ENCODE assay signal across 28 cellular contexts in the genomic region with DNA sequence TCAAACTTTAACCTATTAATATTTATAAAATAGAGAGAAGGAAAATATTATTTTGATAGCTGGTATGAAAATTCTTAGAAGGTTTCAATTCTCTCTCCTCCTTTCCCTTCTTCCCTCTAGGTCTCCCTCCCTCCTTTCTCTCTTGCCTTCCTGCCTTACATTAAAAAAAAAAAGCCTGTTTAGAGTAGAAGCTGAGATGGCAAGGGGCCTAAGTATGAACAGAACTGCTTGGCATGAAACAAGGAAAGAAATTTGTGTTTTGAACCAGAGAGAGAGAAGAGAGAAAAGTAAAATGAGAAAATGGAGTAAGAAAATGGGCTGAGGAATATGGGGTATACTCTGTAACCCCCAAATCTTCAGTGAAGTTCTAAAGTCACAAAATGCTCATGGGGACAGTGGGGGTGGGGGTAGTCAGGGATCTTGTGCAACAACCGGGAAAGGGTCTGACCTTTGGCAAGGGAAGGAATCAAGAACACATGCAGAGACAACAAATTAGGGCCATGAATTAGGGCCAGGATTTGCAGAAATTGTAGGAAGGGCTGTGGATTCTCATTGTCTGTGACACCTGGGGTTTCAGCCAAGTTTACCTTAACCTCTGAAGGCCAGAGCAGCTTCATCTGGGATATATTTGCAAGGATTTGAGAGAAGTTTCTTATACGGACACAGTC. TPM values are rescaled to one million over a fixed set of nuclear protein-coding genes. Genes with fewer than 3 reads are reported as not detected.
DNase-seq lines count a peak whose midpoint lies in the region; ATAC-seq and TF ChIP-seq lines count a peak whose summit lies in the region.
"Had no signal": no experiment of that assay in that cellular context is flagged by ENCODE, and none has a peak within 500 bp of the region (broad histone marks: within the 10 kb centered on the region; RNA-seq: fewer than 3 reads in every experiment).

No MANE protein-coding gene starts in this region.

- no peak for TF ChIP-seq POLR2A in transverse colon (IDR thresholded peaks at IDR 0.05)

- H3K4me1 ChIP-seq in GM23338 (ENCODE audit: insufficient read depth) (peaks cover 11% of the 10 kb centered on the region; the same call in 1 of the 2 replicates), endodermal cell (ENCODE audit: control insufficient read depth, insufficient read depth, low read length) (no peaks in the 10 kb centered on the region), transverse colon (no peaks in the 10 kb centered on the region)
- H3K4me1 ChIP-seq: prostate gland, vagina had no signal

- no peaks in the 10 kb centered on the region for H3K9me3 ChIP-seq in endodermal cell (ENCODE audit: control insufficient read depth, low read length)
- no peaks in the 10 kb centered on the region for H3K9me3 ChIP-seq in transverse colon
- H3K9me3 ChIP-seq: prostate gland, vagina had no signal

- no peak for ATAC-seq in GM23338
- no peak for ATAC-seq in GM18868 (IDR thresholded peaks at IDR 0.05; ENCODE audit: unreplicated experiment)
- ATAC-seq in GM21367 (IDR thresholded peaks at IDR 0.05; ENCODE audit: unreplicated experiment), result no peak
- ATAC-seq: activated T-helper 17 cell treated with anti-CD3 and anti-CD28 coated beads, Interleukin-2, amount 50 U/mL, for 72 hours; K562 had no signal

- H3K36me3 ChIP-seq in GM23338 (ENCODE audit: insufficient read depth) (no peaks in the 10 kb centered on the region), endodermal cell (ENCODE audit: control insufficient read depth, insufficient read depth, low read length) (no peaks in the 10 kb centered on the region), transverse colon (no peaks in the 10 kb centered on the region)
- H3K36me3 ChIP-seq: prostate gland, vagina had no signal

- no peaks in the 10 kb centered on the region for H3K79me2 ChIP-seq in GM23338 (replicated peaks; ENCODE audit: insufficient read depth)

- no peaks in the 10 kb centered on the region for H3K36me3 Mint-ChIP-seq in GM23338 (ENCODE audit: low read depth)
- H3K36me3 Mint-ChIP-seq in endodermal cell (ENCODE audit: low read depth), result no peaks in the 10 kb centered on the region
- no peaks in the 10 kb centered on the region for H3K36me3 Mint-ChIP-seq in nephron (ENCODE audit: low read depth)
- H3K36me3 Mint-ChIP-seq: activated naive CD8-positive, alpha-beta T cell; WTC11 had no signal

- no peak overlapping the region for H2AFZ ChIP-seq in GM23338

- H3K4me2 ChIP-seq in GM23338, result no peak overlapping the region

- H3K4me3 Mint-ChIP-seq in GM23338, result no peak overlapping the region
- H3K4me3 Mint-ChIP-seq in endodermal cell, result no peak overlapping the region
- peak overlapping the region in 2 of 3 experiments; percentile 0 to 3 for H3K4me3 Mint-ChIP-seq in nephron
- H3K4me3 Mint-ChIP-seq: activated naive CD8-positive, alpha-beta T cell; activated T-helper 17 cell treated with anti-CD3 and anti-CD28 coated beads, Interleukin-2, amount 50 U/mL, for 72 hours; CD4-positive, alpha-beta T cell; neural crest cell had no signal

- no peaks in the 10 kb centered on the region for H3K27me3 ChIP-seq in GM23338 (ENCODE audit: insufficient read depth)
- H3K27me3 ChIP-seq in endodermal cell (ENCODE audit: control insufficient read depth, insufficient read depth, low read length, poor library complexity, severe bottlenecking), result no peaks in the 10 kb centered on the region
- H3K27me3 ChIP-seq in transverse colon, result no peaks in the 10 kb centered on the region
- H3K27me3 ChIP-seq: vagina had no signal

- peaks cover 26% of the 10 kb centered on the region for H3K4me1 Mint-ChIP-seq in GM23338
- H3K4me1 Mint-ChIP-seq in endodermal cell, result peaks cover 18% of the 10 kb centered on the region
- H3K4me1 Mint-ChIP-seq in nephron, result peaks cover 56% of the 10 kb centered on the region
- H3K4me1 Mint-ChIP-seq: activated T-helper 17 cell treated with anti-CD3 and anti-CD28 coated beads, Interleukin-2, amount 50 U/mL, for 72 hours had no signal

- H3K4me3 ChIP-seq in GM23338 (no peak overlapping the region), endodermal cell (ENCODE audit: low read length) (no peak overlapping the region), transverse colon (no peak overlapping the region), coronary artery (no peak overlapping the region)
- H3K4me3 ChIP-seq: dorsolateral prefrontal cortex, K562, prostate gland, vagina had no signal

- DNase-seq in GM23338 (ENCODE audit: low spot score) (no peak), endodermal cell (no peak), transverse colon (no peak), coronary artery (ENCODE audit: low spot score) (no peak)
- DNase-seq: activated CD8-positive, alpha-beta memory T cell treated with anti-CD3 and anti-CD28 coated beads, Interleukin-2, amount 50 U/mL, for 4 hours; CD4-positive, alpha-beta T cell; dorsolateral prefrontal cortex; EL; MM.1S; NCI-H1417; NCI-H2081; NCI-H345; substantia nigra; T-helper 9 cell had no signal

- TF ChIP-seq EP300 in transverse colon (IDR thresholded peaks at IDR 0.05; ENCODE audit: low read depth), result no peak

- H3K27ac ChIP-seq in GM23338 (ENCODE audit: low read depth) (no peak overlapping the region), endodermal cell (ENCODE audit: low read depth, low read length) (no peak overlapping the region), transverse colon (peak overlapping the region; percentile 47 to 78 (median 60)), coronary artery (no peak overlapping the region)
- H3K27ac ChIP-seq: dorsolateral prefrontal cortex, prostate gland, vagina had no signal

- H3K27me3 Mint-ChIP-seq in GM23338 (ENCODE audit: insufficient read depth, low read depth, poor library complexity) (peaks cover 3% of the 10 kb centered on the region), endodermal cell (ENCODE audit: insufficient read depth) (no peaks in the 10 kb centered on the region), nephron (ENCODE audit: low read depth) (peaks cover 4% of the 10 kb centered on the region)
- H3K27me3 Mint-ChIP-seq: CD4-positive, alpha-beta T cell had no signal

- H3K9me2 ChIP-seq in GM23338 (ENCODE audit: insufficient read depth), result no peaks in the 10 kb centered on the region

- WGBS in endodermal cell (ENCODE audit: insufficient coverage in 1 of 2, insufficient read length in 1 of 2), 2 experiments, result 85% methylated on average over 2 of the region's 2 CpGs; no CpG with 5 or more reads in 1 of the 2 experiments
- 65% methylated on average over 2 of the region's 2 CpGs; no CpG with 5 or more reads in 1 of the 2 donors for WGBS in transverse colon (ENCODE audit: low coverage in 1 of 2), 2 donors

- in situ Hi-C loops in transverse colon (cut with MboI; ENCODE audit: low pct_ligation_motif_present in 1 of 4, low pct_unique_long_range_greater_than_20kb in 1 of 4, low sequenced_read_pairs in 3 of 4), result no loop called here

- H4K20me1 ChIP-seq in GM23338 (replicated peaks; ENCODE audit: insufficient read depth), result no peaks in the 10 kb centered on the region

- no peaks in the 10 kb centered on the region for H3F3A ChIP-seq in GM23338 (replicated peaks; ENCODE audit: low read depth)

- H3K9me3 Mint-ChIP-seq in GM23338 (no peaks in the 10 kb centered on the region), endodermal cell (no peaks in the 10 kb centered on the region), nephron (no peaks in the 10 kb centered on the region)
- H3K9me3 Mint-ChIP-seq: activated T-helper 17 cell treated with anti-CD3 and anti-CD28 coated beads, Interleukin-2, amount 50 U/mL, for 72 hours; CD4-positive, alpha-beta T cell; HFFc6; neural crest cell; WTC11 had no signal

- H3K27ac Mint-ChIP-seq in GM23338 (peak overlapping the region; percentile 62; the same call in 1 of the 2 replicates), endodermal cell (peak overlapping the region; percentile 0), nephron (peak overlapping the region; percentile 76 to 95 (median 90))
- H3K27ac Mint-ChIP-seq: activated naive CD8-positive, alpha-beta T cell; activated T-helper 17 cell treated with anti-CD3 and anti-CD28 coated beads, Interleukin-2, amount 50 U/mL, for 72 hours; CD4-positive, alpha-beta T cell had no signal

- intact Hi-C loops in transverse colon (cut with DNase I; ENCODE audit: low total_unique reads), result no loop called here

- no peak overlapping the region for H3K9ac ChIP-seq in endodermal cell (ENCODE audit: extremely low read depth, low read length, poor library complexity, severe bottlenecking)

- TF ChIP-seq CTCF in GM23338 (conservative IDR thresholded peaks at IDR 0.05; ENCODE audit: low read depth in 2 of 2), result no peak
- TF ChIP-seq CTCF in endodermal cell (conservative IDR thresholded peaks at IDR 0.05), result no peak
- no peak for TF ChIP-seq CTCF in nephron (IDR thresholded peaks at IDR 0.05; ENCODE audit: unreplicated experiment in 3 of 3)
- TF ChIP-seq CTCF in transverse colon (IDR thresholded peaks at IDR 0.05), result no peak
- no peak for TF ChIP-seq CTCF in coronary artery (IDR thresholded peaks at IDR 0.05)

TF ChIP-seq in GM23338, 12 proteins besides CTCF, POLR2A, EP300 and RAD21 (continues in another document):
- TF ChIP-seq CREB1 (CRISPR knock-in tag; IDR thresholded peaks at IDR 0.05; ENCODE audit: low read depth), result no peak
- no peak for TF ChIP-seq STAT1 (IDR thresholded peaks at IDR 0.05; ENCODE audit: unreplicated experiment)

RNA-seq across cellular contexts. Expression of gene SUPT20HL2, which starts 30.6 kb away (rescaled TPM):
- total RNA-seq in GM23338 (2014; rRNA removed; shearing (Covaris generic)), result not detected in 2 replicates
- 0.08 TPM in 1 of 2 replicates, not detected in the other for polyA plus RNA-seq in GM23338 (2016; fragmentation: Nextera tagmentation; extraction: Ambion mirVana)
- total RNA-seq in endodermal cell (not detected), transverse colon (not detected)
- polyA plus RNA-seq in endodermal cell (2013, experiment 1 of 2), result not detected
- polyA plus RNA-seq in endodermal cell (2013, experiment 2 of 2), result not detected
- total RNA-seq: activated T-helper 17 cell treated with anti-CD3 and anti-CD28 coated beads, Interleukin-2, amount 50 U/mL, for 72 hours; CD4-positive, alpha-beta T cell; endothelial cell of umbilical vein; HFFc6; K562; lower leg skin; neural crest cell; skeletal muscle tissue; vagina; WTC11 had no signal
- polyA plus RNA-seq: endothelial cell of umbilical vein had no signal

Comparison
In these comparisons a context has a peak if more than half of its experiments do, and no peak if none do; other contexts are left out.
1. H3K27ac ChIP-seq: peak in transverse colon (4 of 4); none in GM23338 (single experiment), endodermal cell (single experiment) and coronary artery (0 of 2).
2. H3K27ac Mint-ChIP-seq: peak in every context shown above with its lines; median percentile 90 in nephron; 62 in GM23338; 0 in endodermal cell.
3. H3K4me3 Mint-ChIP-seq: peak in nephron (2 of 3); none in GM23338 (single experiment) and endodermal cell (single experiment).